14 cellular contexts compared by ENCODE assay signal in the genomic region with DNA sequence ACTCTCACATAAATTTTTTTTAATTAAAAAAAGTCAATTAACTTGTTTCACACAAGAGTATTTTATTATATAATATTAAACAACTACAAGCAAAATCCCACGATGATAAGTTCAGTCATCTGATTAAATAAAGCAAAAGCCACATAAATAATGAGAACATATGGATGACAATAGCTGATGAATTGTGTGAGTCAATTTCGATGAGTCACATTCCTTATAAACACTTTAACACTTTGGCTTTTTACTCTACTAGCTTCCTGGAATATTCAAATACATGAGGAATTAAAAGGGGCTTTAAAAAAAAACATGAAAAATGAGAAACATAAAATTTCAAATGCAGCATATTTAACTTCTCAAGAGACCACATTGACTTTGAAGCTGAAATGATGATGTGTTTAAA.
DNase-seq lines count a peak whose midpoint lies in the region; ATAC-seq and TF ChIP-seq lines count a peak whose summit lies in the region.
"Had no signal": no experiment of that assay in that cellular context is flagged by ENCODE, and none has a peak within 500 bp of the region (broad histone marks: within the 10 kb centered on the region; RNA-seq: fewer than 3 reads in every experiment).

No MANE protein-coding gene starts in this region.

- no peak overlapping the region for H3K27ac Mint-ChIP-seq in MCF 10A (ENCODE audit: low read depth, unreplicated experiment)
- H3K27ac Mint-ChIP-seq: activated naive CD4-positive, alpha-beta T cell treated with anti-CD3 and anti-CD28 coated beads, Interleukin-2, amount 50 U/mL, for 24 hours had no signal

- H3K27me3 Mint-ChIP-seq in MCF 10A (ENCODE audit: insufficient read depth, unreplicated experiment), result no peaks in the 10 kb centered on the region

- intact Hi-C loops in MCF 10A (cut with micrococcal nuclease) (loop anchor here (2.0 to 10.0 kb wide), 2 partner anchors 141 to 277 kb away; no protein-coding TSS in a partner anchor), breast epithelium (cut with DNase I; ENCODE audit: low total_unique reads) (no loop called here)

- TF ChIP-seq CTCF in MCF 10A (IDR thresholded peaks at IDR 0.05; ENCODE audit: unreplicated experiment) (no peak), breast epithelium (IDR thresholded peaks at IDR 0.05) (no peak), fibroblast of pulmonary artery (IDR thresholded peaks at IDR 0.05; ENCODE audit: low read length, missing control alignments) (no peak)

- no peaks in the 10 kb centered on the region for H3K36me3 Mint-ChIP-seq in MCF 10A (ENCODE audit: insufficient read depth, unreplicated experiment)

- no peak overlapping the region for H3K9ac ChIP-seq in SK-N-MC (ENCODE audit: insufficient read length)

- no peak for TF ChIP-seq POLR2A in breast epithelium (IDR thresholded peaks at IDR 0.05)

- no peak overlapping the region for H3K4me3 Mint-ChIP-seq in MCF 10A (ENCODE audit: unreplicated experiment)
- H3K4me3 Mint-ChIP-seq: activated naive CD4-positive, alpha-beta T cell treated with anti-CD3 and anti-CD28 coated beads, Interleukin-2, amount 50 U/mL, for 24 hours had no signal

- H3K36me3 ChIP-seq in breast epithelium (no peaks in the 10 kb centered on the region), SK-N-MC (ENCODE audit: insufficient read depth, low read length) (peaks cover 20% of the 10 kb centered on the region)

- H3K27me3 ChIP-seq in breast epithelium, result no peaks in the 10 kb centered on the region

- CTCF ChIA-PET in MCF 10A (lab: Yijun Ruan, JAX), result interaction anchor here (0.5 to 4.5 kb wide), 12 partner anchors 13 to 1377 kb away, joined by 3 to 20 read pairs (median 4); no protein-coding TSS in a partner anchor

- DNase-seq in MCF 10A (ENCODE audit: unreplicated experiment) (peak; percentile 46), breast epithelium (ENCODE audit: low spot score in 2 of 2) (no peak), SK-N-MC (ENCODE audit: low read depth, low spot score) (no peak), fibroblast of pulmonary artery (ENCODE audit: low read depth) (peak; percentile 59), left lobe of liver (ENCODE audit: low spot score) (no peak), 8988T (no peak), middle frontal gyrus (ENCODE audit: extremely low spot score, low spot score) (no peak), cerebellar cortex (ENCODE audit: low spot score) (no peak)
- DNase-seq: DND-41, GOT3, left colon, NCI-H1105, NCI-H510A treated with DMSO at 0.1 percent for 48 hours had no signal

- BruUV-seq in MCF 10A (replicated peaks; lab: Mats Ljungman, UMichigan), result no TSS peak

- H3K9me3 ChIP-seq in breast epithelium, result no peaks in the 10 kb centered on the region
- no peaks in the 10 kb centered on the region for H3K9me3 ChIP-seq in SK-N-MC (ENCODE audit: low read depth, low read length)

- ATAC-seq in left lobe of liver, result no peak
- ATAC-seq: left colon had no signal

- H3K27ac ChIP-seq in breast epithelium, result no peak overlapping the region
- H3K27ac ChIP-seq in SK-N-MC, result peak overlapping the region; percentile 54

- H3K4me3 ChIP-seq in breast epithelium (no peak overlapping the region), SK-N-MC (no peak overlapping the region), fibroblast of pulmonary artery (replicated peaks; ENCODE audit: low read depth, low read length) (no peak overlapping the region)

- POLR2A ChIA-PET in MCF 10A (lab: Yijun Ruan, JAX), result interaction anchor here (1.8 kb wide), 1 partner anchor 12 kb away, joined by 6 read pairs; no protein-coding TSS in a partner anchor

- H3K4me1 Mint-ChIP-seq in MCF 10A (ENCODE audit: insufficient read depth, unreplicated experiment), result peaks cover 18% of the 10 kb centered on the region

- no peaks in the 10 kb centered on the region for H3K4me1 ChIP-seq in breast epithelium

- no peaks in the 10 kb centered on the region for H3K9me3 Mint-ChIP-seq in MCF 10A (ENCODE audit: unreplicated experiment)

Comparison
In these comparisons a context has a peak if more than half of its experiments do, and no peak if none do; other contexts are left out.
1. DNase-seq: peak in MCF 10A (single experiment) and fibroblast of pulmonary artery (single experiment); none in breast epithelium (0 of 2), SK-N-MC (single experiment), left lobe of liver (single experiment), 8988T (single experiment), middle frontal gyrus (single experiment) and cerebellar cortex (single experiment).